Comparison of ENCODE assay signal across 19 cellular contexts in the genomic region with DNA sequence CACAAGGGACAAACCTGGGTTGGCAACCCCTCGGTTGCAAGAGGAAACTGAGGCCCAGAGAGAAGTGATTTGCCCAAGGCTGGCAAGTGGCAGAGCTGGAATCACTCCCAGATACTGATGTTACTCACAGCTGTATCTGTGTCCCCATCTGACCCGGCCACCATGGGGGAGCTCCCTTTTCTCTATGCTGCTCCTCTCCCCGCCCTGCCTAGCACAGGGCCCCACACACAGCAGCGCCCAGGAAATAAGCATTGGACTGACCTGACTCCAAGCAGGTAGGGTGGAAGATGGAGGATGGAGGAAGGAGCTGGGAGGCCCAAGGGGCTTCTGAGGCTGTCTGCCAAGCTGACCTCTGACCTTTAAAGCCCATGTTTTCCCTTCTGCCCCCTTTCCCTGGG. TPM values are rescaled to one million over a fixed set of nuclear protein-coding genes. Genes with fewer than 3 reads are reported as not detected.
A peak's percentile ranks its signal among the peaks of the same experiment; 100 is the strongest.
DNase-seq lines count a peak whose midpoint lies in the region; ATAC-seq and TF ChIP-seq lines count a peak whose summit lies in the region.
"Had no signal": no experiment of that assay in that cellular context is flagged by ENCODE, and none has a peak within 500 bp of the region (broad histone marks: within the 10 kb centered on the region; RNA-seq: fewer than 3 reads in every experiment).

No MANE protein-coding gene starts in this region.

- no peaks in the 10 kb centered on the region for H3K36me3 ChIP-seq in thoracic aorta
- H3K36me3 ChIP-seq: upper lobe of right lung had no signal

- peak; percentile 38 for DNase-seq in DMS 273 (lab: John Stamatoyannopoulos, UW; ENCODE audit: unreplicated experiment)
- DNase-seq in DMS 273 treated with DMSO at 0.1 percent for 48 hours (lab: John Stamatoyannopoulos, UW): no peak
- DNase-seq in ecto neural progenitor cell (ENCODE audit: low spot score): peak; percentile 37
- no peak for DNase-seq in thoracic aorta (ENCODE audit: low spot score)
- DNase-seq in activated CD4-positive, CD25-positive, alpha-beta regulatory T cell treated with anti-CD3 and anti-CD28 coated beads, Interleukin-2, amount 50 U/mL, for 72 hours: no peak
- no peak for DNase-seq in superior temporal gyrus (ENCODE audit: extremely low spot score)
- DNase-seq: 8988T; activated gamma-delta T cell; central memory CD4-positive, alpha-beta T cell; effector memory CD8-positive, alpha-beta T cell; kidney; NCI-H524 treated with DMSO at 0.1 percent for 48 hours; OCI-M1; stimulated activated naive B cell treated with anti-CD40 and anti-IgM and Interleukin-4, amounts not matched to agents 10 μg/mL and 1 μg/mL and 100 μg/mL, for 72 hours; T1000; upper lobe of right lung had no signal

- TF ChIP-seq CTCF in thoracic aorta (IDR thresholded peaks at IDR 0.05): no peak

- peaks cover 16 to 65% of the 10 kb centered on the region in 2 donors for H3K4me1 ChIP-seq in thoracic aorta (ENCODE audit: control insufficient read depth in 1 of 2, low read depth in 2 of 2)

- H3K27me3 ChIP-seq in thoracic aorta (replicated peaks; ENCODE audit: insufficient read depth): no peaks in the 10 kb centered on the region
- H3K27me3 ChIP-seq: hepatocyte had no signal

- no peaks in the 10 kb centered on the region for H3K9me3 ChIP-seq in thoracic aorta
- H3K9me3 ChIP-seq: upper lobe of right lung had no signal

- H3K4me3 ChIP-seq in thoracic aorta: no peak overlapping the region
- H3K4me3 ChIP-seq: hepatocyte, SK-N-MC, upper lobe of right lung had no signal

- H3K27ac ChIP-seq in thoracic aorta: peak overlapping the region; percentile 93 to 98
- H3K27ac ChIP-seq: hepatocyte, SK-N-MC, upper lobe of right lung had no signal

- ATAC-seq in thoracic aorta (ENCODE audit: insufficient number of reproducible peaks, low FRiP score, low read depth): no peak
- ATAC-seq: effector memory CD8-positive, alpha-beta T cell; stimulated activated naive B cell treated with anti-CD40 and anti-IgM and Interleukin-4, amounts not matched to agents 10 μg/mL and 1 μg/mL and 100 μg/mL, for 72 hours; upper lobe of right lung had no signal

RNA-seq across cellular contexts. Expression of a gene that starts 3.0 kb away (rescaled TPM):
- 100 to 1,000 TPM; 731 to 997 TPM for total RNA-seq in thoracic aorta

RNA-seq across cellular contexts. Expression of a gene that starts 13.3 kb away (rescaled TPM):
- not detected for total RNA-seq in thoracic aorta
- total RNA-seq: mesenteric fat pad, upper lobe of right lung had no signal

RNA-seq across cellular contexts. Expression of a gene that starts 19.6 kb away (rescaled TPM):
- 1 to 10 TPM; 2.4 to 7.5 TPM for total RNA-seq in thoracic aorta

RNA-seq across cellular contexts. Expression of a gene that starts 51.8 kb away (rescaled TPM):
- under 1 TPM; 0.81 to 0.99 TPM for total RNA-seq in thoracic aorta

Comparison
In these comparisons a context has a peak if more than half of its experiments do, and no peak if none do; other contexts are left out.
1. DNase-seq: peak in DMS 273 (single experiment) and ecto neural progenitor cell (single experiment); none in DMS 273 treated with DMSO at 0.1 percent for 48 hours (single experiment), thoracic aorta (single experiment), activated CD4-positive, CD25-positive, alpha-beta regulatory T cell treated with anti-CD3 and anti-CD28 coated beads, Interleukin-2, amount 50 U/mL, for 72 hours (single experiment) and superior temporal gyrus (single experiment).